Comparison of ENCODE assay signal across 10 cellular contexts in genomic region chr13:93244918-93245280, GRCh38. TPM values are rescaled to one million over a fixed set of nuclear protein-coding genes. Genes with fewer than 3 reads are reported as not detected.
DNase-seq lines count a peak whose midpoint lies in the region; ATAC-seq, FAIRE-seq and TF ChIP-seq lines count a peak whose summit lies in the region.
"Had no signal": no experiment of that assay in that cellular context is flagged by ENCODE, and none has a peak within 500 bp of the region (broad histone marks: within the 10 kb centered on the region; RNA-seq: fewer than 3 reads in every experiment).

No MANE protein-coding gene starts in this region.

- H3K36me3 Mint-ChIP-seq in endodermal cell (ENCODE audit: low read depth) = peaks cover 18% of the 10 kb centered on the region

- peaks cover 79% of the 10 kb centered on the region for H3K79me2 ChIP-seq in HepG2 (ENCODE audit: insufficient read depth, low read length)

- H3K4me3 ChIP-seq in liver (ENCODE audit: low read depth in 1 of 3, low read length in 3 of 3) (peak overlapping the region in 1 of 3 donors; percentile 19), HepG2 (replicated peaks in 1 of 3; ENCODE audit: insufficient read depth in 1 of 3, low read depth in 2 of 3, low read length in 3 of 3) (no peak overlapping the region), endodermal cell (ENCODE audit: low read length) (no peak overlapping the region), muscle layer of colon (ENCODE audit: low read depth in 1 of 2, low read length in 2 of 2) (peak overlapping the region; percentile 44 to 62)

- H3K9me3 ChIP-seq in liver (ENCODE audit: control insufficient read depth in 4 of 4, low read length in 3 of 4) = no peaks in the 10 kb centered on the region
- H3K9me3 ChIP-seq in HepG2 (ENCODE audit: low read length) = no peaks in the 10 kb centered on the region
- peaks cover 2% of the 10 kb centered on the region for H3K9me3 ChIP-seq in endodermal cell (ENCODE audit: control insufficient read depth, low read length)
- H3K9me3 ChIP-seq in muscle layer of colon (ENCODE audit: low read length) = no peaks in the 10 kb centered on the region

- DNase-seq in HepG2 (ENCODE audit: low spot score) (no peak), endodermal cell (no peak), DMS53 treated with DMSO at 0.1 percent for 48 hours (lab: John Stamatoyannopoulos, UW; ENCODE audit: unreplicated experiment) (no peak), SIG-M5 treated with dmso at 0.1 percent for 504 hours (lab: John Stamatoyannopoulos, UW; ENCODE audit: unreplicated experiment) (no peak), NCI-H1048 (lab: John Stamatoyannopoulos, UW) (no peak), anterior cingulate cortex (lab: John Stamatoyannopoulos, UW) (no peak)
- DNase-seq: left cardiac atrium, NCI-H2081 treated with DMSO at 0.1 percent for 48 hours had no signal

- H3K27me3 ChIP-seq in liver (ENCODE audit: control insufficient read depth in 4 of 4, insufficient read depth in 4 of 4, low read length in 3 of 4) (no peaks in the 10 kb centered on the region), HepG2 (ENCODE audit: control insufficient read depth in 1 of 2, insufficient read depth in 2 of 2, low read length in 2 of 2) (no peaks in the 10 kb centered on the region), endodermal cell (ENCODE audit: control insufficient read depth, insufficient read depth, low read length, poor library complexity, severe bottlenecking) (no peaks in the 10 kb centered on the region), muscle layer of colon (ENCODE audit: control insufficient read depth in 1 of 2, insufficient read depth in 2 of 2, low read length in 2 of 2) (no peaks in the 10 kb centered on the region)

- no peak for TF ChIP-seq RAD21 in liver (IDR thresholded peaks at IDR 0.05)
- no peak for TF ChIP-seq RAD21 in HepG2 (CRISPR knock-in tag; IDR thresholded peaks at IDR 0.05)

- H3K4me2 ChIP-seq in HepG2 (ENCODE audit: low read depth, low read length) = no peak overlapping the region

- H3K4me3 Mint-ChIP-seq in endodermal cell = no peak overlapping the region

- no peak overlapping the region for H2AFZ ChIP-seq in HepG2 (ENCODE audit: low read length)

- no peak for ATAC-seq in HepG2

- no peaks in the 10 kb centered on the region for H3K36me3 ChIP-seq in liver (ENCODE audit: control insufficient read depth in 4 of 4, insufficient read depth in 3 of 4, low read depth in 1 of 4, low read length in 3 of 4)
- H3K36me3 ChIP-seq in HepG2 (replicated peaks in 1 of 2; ENCODE audit: control insufficient read depth in 1 of 2, insufficient read depth in 2 of 2, low read length in 2 of 2) = no peaks in the 10 kb centered on the region; a peak in 1 of 5 replicates
- peaks cover 53% of the 10 kb centered on the region for H3K36me3 ChIP-seq in endodermal cell (ENCODE audit: control insufficient read depth, insufficient read depth, low read length)
- no peaks in the 10 kb centered on the region for H3K36me3 ChIP-seq in muscle layer of colon (ENCODE audit: insufficient read depth, low read length)

- H3K27ac ChIP-seq in liver (ENCODE audit: low read depth in 1 of 2, low read length in 2 of 2) (peak overlapping the region in 1 of 2 donors; percentile 67), HepG2 (ENCODE audit: extremely low read length, insufficient read depth, low read length) (no peak overlapping the region), endodermal cell (ENCODE audit: low read depth, low read length) (no peak overlapping the region), muscle layer of colon (ENCODE audit: low read depth, low read length) (peak overlapping the region; percentile 4)

- CTCF ChIA-PET in HepG2 (lab: Yijun Ruan, JAX; ENCODE audit: low intra/inter-chr PET ratio, low total read pairs) = no interaction called here

- no TSS peak for BruUV-seq in HepG2 (replicated peaks; lab: Mats Ljungman, UMichigan)

- H3K9me3 Mint-ChIP-seq in endodermal cell = no peaks in the 10 kb centered on the region

- POLR2A ChIA-PET in HepG2 (lab: Yijun Ruan, JAX) = no interaction called here

- intact Hi-C loops in HepG2 (cut with micrococcal nuclease; ENCODE audit: unreplicated experiment) = loop anchor here (5.0 kb wide), 2 partner anchors 117 to 1172 kb away; no protein-coding TSS in a partner anchor

- TF ChIP-seq CTCF in liver (IDR thresholded peaks at IDR 0.05; ENCODE audit: low read depth, low read length, missing input control) (no peak), HepG2 (CRISPR knock-in tag; IDR thresholded peaks at IDR 0.05) (no peak), endodermal cell (conservative IDR thresholded peaks at IDR 0.05) (no peak)

- in situ Hi-C loops in HepG2 (cut with HindIII; ENCODE audit: extremely low pct_ligation_motif_present, low pct_unique_long_range_greater_than_20kb) = loop anchor here (10.0 to 25.0 kb wide), 4 partner anchors 517 to 1092 kb away; no protein-coding TSS in a partner anchor

- no peaks in the 10 kb centered on the region for H3K27me3 Mint-ChIP-seq in endodermal cell (ENCODE audit: insufficient read depth)

- no peak for TF ChIP-seq EP300 in HepG2 (IDR thresholded peaks at IDR 0.05; ENCODE audit: low read depth in 2 of 2, low read length in 2 of 2)
- no peak for TF ChIP-seq EP300 in HepG2 (CRISPR knock-in tag; IDR thresholded peaks at IDR 0.05; ENCODE audit: borderline replicate concordance)

- H3K4me1 ChIP-seq in liver (ENCODE audit: control insufficient read depth in 4 of 4, insufficient read depth in 4 of 4, low read length in 3 of 4) (peaks cover 5 to 25% (median 13%) of the 10 kb centered on the region in 4 donors), HepG2 (ENCODE audit: insufficient read depth, low read length) (peaks cover 38% of the 10 kb centered on the region), endodermal cell (ENCODE audit: control insufficient read depth, insufficient read depth, low read length) (peaks cover 21% of the 10 kb centered on the region), muscle layer of colon (ENCODE audit: insufficient read depth, low read length) (peaks cover 3% of the 10 kb centered on the region)

- peak overlapping the region; percentile 28 to 33 for H3K9ac ChIP-seq in liver (ENCODE audit: low read depth in 1 of 2, low read length in 2 of 2)
- no peak overlapping the region for H3K9ac ChIP-seq in HepG2 (ENCODE audit: insufficient read depth, low read depth, low read length)
- H3K9ac ChIP-seq in endodermal cell (ENCODE audit: extremely low read depth, low read length, poor library complexity, severe bottlenecking) = no peak overlapping the region
- peak overlapping the region; percentile 28 for H3K9ac ChIP-seq in muscle layer of colon (ENCODE audit: low read length)

- peak overlapping the region; percentile 15 for H3K27ac Mint-ChIP-seq in endodermal cell

- 62% methylated on average over 1 of the region's 1 CpG for WGBS in liver
- WGBS in HepG2 (ENCODE audit: low lambda C conversion rate) = 100% methylated on average over 1 of the region's 1 CpG
- WGBS in endodermal cell (ENCODE audit: insufficient coverage in 1 of 2, insufficient read length in 1 of 2), 2 experiments = 86 to 100% methylated on average over 1 of the region's 1 CpG

- peaks cover 40% of the 10 kb centered on the region for H3K4me1 Mint-ChIP-seq in endodermal cell

- FAIRE-seq in HepG2 (lab: Jason Lieb, UNC) = no peak

- H4K20me1 ChIP-seq in HepG2 (ENCODE audit: insufficient read depth, low read length) = no peaks in the 10 kb centered on the region

- TF ChIP-seq POLR2A in HepG2 (IDR thresholded peaks at IDR 0.05; ENCODE audit: insufficient read depth in 1 of 2, low read depth in 2 of 2, low read length in 2 of 2) = no peak

TF ChIP-seq in liver, 16 proteins besides CTCF, POLR2A, EP300 and RAD21:
- peak in 1 of 2 donors; percentile 6 for TF ChIP-seq HNF4A (conservative IDR thresholded peaks at IDR 0.05)
- TF ChIP-seq TAF1 (conservative IDR thresholded peaks at IDR 0.05) = no peak

TF ChIP-seq in HepG2, 621 proteins besides CTCF, POLR2A, EP300 and RAD21 (continues in another document):
- no peak for TF ChIP-seq MBNL3 (CRISPR knock-in tag; conservative IDR thresholded peaks at IDR 0.05)

RNA-seq across cellular contexts. Expression of gene GPC6, which starts 18.3 kb away (rescaled TPM):
- total RNA-seq in liver (10 to 100 TPM; 24.5 to 29.1 TPM), HepG2 (2016; rRNA removed; fragmentation: Illumina TruSeq; extraction: Trizol) (27.5 and 33.9 TPM in 2 replicates), endodermal cell (10 to 100 TPM; 69.6 to 80.4 TPM)
- polyA plus RNA-seq in liver (10 to 100 TPM in 1 of 2 donors, 1 to 10 TPM in 1; 5.9 to 11.8 TPM), HepG2 (2011; rRNA removed) (21.5 and 24.5 TPM in 2 replicates)
- 1.9 and 2.6 TPM in 2 replicates for total RNA-seq in HepG2 (2016; cell fraction: cytosol; rRNA removed; fragmentation: Illumina TruSeq; extraction: Trizol; ENCODE audit: low read depth)
- 27.2 and 30.7 TPM in 2 replicates for total RNA-seq in HepG2 (2016; cell fraction: insoluble cytoplasmic fraction; rRNA removed; fragmentation: Illumina TruSeq; extraction: Trizol)
- 7.7 and 8.3 TPM in 2 replicates for total RNA-seq in HepG2 (2016; cell fraction: membrane; rRNA removed; fragmentation: Illumina TruSeq; extraction: Trizol)
- 51.7 and 53.0 TPM in 2 replicates for total RNA-seq in HepG2 (2016; cell fraction: nucleus; rRNA removed; fragmentation: Illumina TruSeq; extraction: Trizol)
- 21.3 and 23.6 TPM in 2 replicates for polyA plus RNA-seq in HepG2 (2011; cell fraction: cytosol; rRNA removed)
- 7.3 and 7.7 TPM in 2 replicates for polyA plus RNA-seq in HepG2 (2011; cell fraction: nucleus; rRNA removed)
- 11.9 and 20.2 TPM in 2 replicates for polyA plus RNA-seq in HepG2 (2012)
- 1.4 and 1.8 TPM in 2 replicates for polyA plus RNA-seq in HepG2 (2016; cell fraction: cytosol; fragmentation: Illumina TruSeq; extraction: Trizol; ENCODE audit: low read depth)
- 16.0 and 18.2 TPM in 2 replicates for polyA plus RNA-seq in HepG2 (2016; cell fraction: insoluble cytoplasmic fraction; fragmentation: Illumina TruSeq; extraction: Trizol; ENCODE audit: low read depth)
- polyA plus RNA-seq in HepG2 (2016; cell fraction: membrane; fragmentation: Illumina TruSeq; extraction: Trizol; ENCODE audit: low read depth) = 3.6 and 3.9 TPM in 2 replicates
- 24.9 and 25.5 TPM in 2 replicates for polyA plus RNA-seq in HepG2 (2016; cell fraction: nucleus; fragmentation: Illumina TruSeq; extraction: Trizol; ENCODE audit: insufficient read depth, low read depth)
- polyA minus RNA-seq in HepG2 (2011; rRNA and poly(A)+ RNA removed; ENCODE audit: low replicate concordance) = 0.07 and 66.7 TPM in 2 replicates
- polyA minus RNA-seq in HepG2 (2011; cell fraction: cytosol; rRNA and poly(A)+ RNA removed) = 71.6 and 82.5 TPM in 2 replicates
- 52.8 and 56.1 TPM in 2 replicates for polyA minus RNA-seq in HepG2 (2011; cell fraction: nucleus; rRNA and poly(A)+ RNA removed)
- 33.2 TPM for polyA plus RNA-seq in endodermal cell (2013, experiment 1 of 2)
- polyA plus RNA-seq in endodermal cell (2013, experiment 2 of 2) = 36.2 TPM

Comparison
In these comparisons a context has a peak if more than half of its experiments do, and no peak if none do; other contexts are left out.
1. H3K9ac ChIP-seq: peak in liver (2 of 2) and muscle layer of colon (single experiment); none in HepG2 (single experiment) and endodermal cell (single experiment).
2. H3K4me3 ChIP-seq: peak in muscle layer of colon (2 of 2); none in HepG2 (0 of 3) and endodermal cell (single experiment).